7 cellular contexts compared by ENCODE assay signal in genomic region chr17:4215882-4216411, GRCh38. TPM values are rescaled to one million over a fixed set of nuclear protein-coding genes. Genes with fewer than 3 reads are reported as not detected.
DNase-seq lines count a peak whose midpoint lies in the region; ATAC-seq and TF ChIP-seq lines count a peak whose summit lies in the region.

No MANE protein-coding gene starts in this region.

- H3K27me3 Mint-ChIP-seq in activated T-helper 1 cell treated with anti-CD3 and anti-CD28 coated beads, Interleukin-12 subunit alpha, Interleukin-12 subunit beta, Interleukin-2, Interleukin-4 antibody, amounts not matched to agents 30 ng/mL and 10 ng/mL and 1 ng/mL, durations not matched to agents 14 hours and 24 hours and 36 hours (ENCODE audit: insufficient read depth): no peaks in the 10 kb centered on the region

- H3K79me2 ChIP-seq in trophoblast cell (ENCODE audit: control insufficient read depth, insufficient read depth, low read length, poor library complexity): peaks cover 2% of the 10 kb centered on the region

- peaks cover 0 to 2% of the 10 kb centered on the region in 2 experiments for H3K4me1 ChIP-seq in trophoblast cell (ENCODE audit: control insufficient read depth in 1 of 2, insufficient read depth in 2 of 2, low read length in 2 of 2)

- H3K27ac Mint-ChIP-seq in activated T-helper 1 cell treated with anti-CD3 and anti-CD28 coated beads, Interleukin-12 subunit alpha, Interleukin-12 subunit beta, Interleukin-2, Interleukin-4 antibody, amounts not matched to agents 30 ng/mL and 10 ng/mL and 1 ng/mL, durations not matched to agents 14 hours and 24 hours and 36 hours: peak overlapping the region; percentile 15

- POLR2A ChIA-PET in GM10248 (lab: Yijun Ruan, JAX): interaction anchor here (0.7 kb wide), 1 partner anchor 198 kb away, joined by 8 read pairs; no protein-coding TSS in a partner anchor

- H3K4me3 Mint-ChIP-seq in activated T-helper 1 cell treated with anti-CD3 and anti-CD28 coated beads, Interleukin-12 subunit alpha, Interleukin-12 subunit beta, Interleukin-2, Interleukin-4 antibody, amounts not matched to agents 30 ng/mL and 10 ng/mL and 1 ng/mL, durations not matched to agents 14 hours and 24 hours and 36 hours: no peak overlapping the region

- no peak overlapping the region for H3K4me3 ChIP-seq in trophoblast cell (ENCODE audit: low read depth, low read length)

- H2AK5ac ChIP-seq in trophoblast cell (ENCODE audit: low read length): peak overlapping the region; percentile 54

- CTCF ChIA-PET in GM10248 (lab: Yijun Ruan, JAX): interaction anchor here (0.8 to 15.8 kb wide), 44 partner anchors 9 to 200 kb away, joined by 3 to 248 read pairs (median 4); no protein-coding TSS in a partner anchor

- H2AFZ ChIP-seq in trophoblast cell (ENCODE audit: insufficient read depth, low read length, poor library complexity): no peak overlapping the region

- H3K36me3 ChIP-seq in trophoblast cell (ENCODE audit: control insufficient read depth in 1 of 2, insufficient read depth in 2 of 2, low read length in 2 of 2): peaks cover 6 to 14% of the 10 kb centered on the region in 2 experiments

- H2BK12ac ChIP-seq in trophoblast cell (ENCODE audit: low read length): peak overlapping the region; percentile 58

- no peak overlapping the region for H3K14ac ChIP-seq in trophoblast cell (ENCODE audit: low read length)

- no peaks in the 10 kb centered on the region for H3K9me3 ChIP-seq in trophoblast cell (ENCODE audit: insufficient read depth, low read depth, low read length)

- H3K27ac ChIP-seq in trophoblast cell (ENCODE audit: low read depth, low read length): no peak overlapping the region

- H3K4ac ChIP-seq in trophoblast cell (ENCODE audit: low read depth, low read length): no peak overlapping the region

- peak overlapping the region; percentile 21 for H2BK5ac ChIP-seq in trophoblast cell (ENCODE audit: low read depth, low read length, poor library complexity)

- H3K23ac ChIP-seq in trophoblast cell (ENCODE audit: low read length): no peak overlapping the region

- peak; percentile 31 for DNase-seq in GM10248 (ENCODE audit: extremely low spot score)
- DNase-seq in NCI-H128 (lab: John Stamatoyannopoulos, UW; ENCODE audit: unreplicated experiment): peak; percentile 37
- no peak for DNase-seq in activated T-helper 1 cell treated with anti-CD3 and anti-CD28 coated beads, Interleukin-12 subunit alpha, Interleukin-12 subunit beta, Interleukin-2, Interleukin-4 antibody, amounts not matched to agents 30 ng/mL and 10 ng/mL and 1 ng/mL, durations not matched to agents 14 hours and 24 hours and 36 hours (ENCODE audit: low spot score)
- no peak for DNase-seq in trophoblast cell
- DNase-seq in hypothalamus (lab: John Stamatoyannopoulos, UW): no peak
- no peak for DNase-seq in HCEC 1CT

- TF ChIP-seq CTCF in GM10248 (IDR thresholded peaks at IDR 0.05; ENCODE audit: control extremely low read depth, extremely low read depth, low read depth, missing control alignments): no peak

- no peaks in the 10 kb centered on the region for H3K27me3 ChIP-seq in trophoblast cell (ENCODE audit: insufficient read depth, low read length)

- peak overlapping the region; percentile 53 for H3K18ac ChIP-seq in trophoblast cell (ENCODE audit: low read length)

- H4K8ac ChIP-seq in trophoblast cell (ENCODE audit: low read depth, low read length): no peak overlapping the region

- H4K91ac ChIP-seq in trophoblast cell (ENCODE audit: low read depth, low read length): peak overlapping the region; percentile 24

- WGBS in trophoblast cell (ENCODE audit: extremely low coverage, insufficient coverage, insufficient read length): no CpG with 5 or more reads among the region's 6 CpGs

- H3K9ac ChIP-seq in trophoblast cell (ENCODE audit: low read length): no peak overlapping the region

- no peak overlapping the region for H3K4me2 ChIP-seq in trophoblast cell (ENCODE audit: low read length)

- H3K79me1 ChIP-seq in trophoblast cell (ENCODE audit: low read length): peaks cover 6% of the 10 kb centered on the region

- intact Hi-C loops in activated T-helper 1 cell treated with anti-CD3 and anti-CD28 coated beads, Interleukin-12 subunit alpha, Interleukin-12 subunit beta, Interleukin-2, Interleukin-4 antibody, amounts not matched to agents 30 ng/mL and 10 ng/mL and 1 ng/mL, durations not matched to agents 14 hours and 24 hours and 36 hours (cut with micrococcal nuclease): loop anchor here (1.0 to 10.0 kb wide), 5 partner anchors 47 to 349 kb away; partner anchors contain the start of genes ANKFY1, GGT6 and UBE2G1

- H2BK120ac ChIP-seq in trophoblast cell (ENCODE audit: insufficient read depth, low read length, poor library complexity): no peak overlapping the region

- peak overlapping the region; percentile 18 for H4K12ac ChIP-seq in trophoblast cell (ENCODE audit: low read depth, low read length)

- peaks cover 21% of the 10 kb centered on the region for H3K4me1 Mint-ChIP-seq in activated T-helper 1 cell treated with anti-CD3 and anti-CD28 coated beads, Interleukin-12 subunit alpha, Interleukin-12 subunit beta, Interleukin-2, Interleukin-4 antibody, amounts not matched to agents 30 ng/mL and 10 ng/mL and 1 ng/mL, durations not matched to agents 14 hours and 24 hours and 36 hours (ENCODE audit: low read depth)

- H3K36me3 Mint-ChIP-seq in activated T-helper 1 cell treated with anti-CD3 and anti-CD28 coated beads, Interleukin-12 subunit alpha, Interleukin-12 subunit beta, Interleukin-2, Interleukin-4 antibody, amounts not matched to agents 30 ng/mL and 10 ng/mL and 1 ng/mL, durations not matched to agents 14 hours and 24 hours and 36 hours (ENCODE audit: low read depth): peaks cover 22% of the 10 kb centered on the region

- no peak for ATAC-seq in HG02798 (IDR thresholded peaks at IDR 0.05; ENCODE audit: poor library complexity, unreplicated experiment)

- no peaks in the 10 kb centered on the region for H3K9me3 Mint-ChIP-seq in activated T-helper 1 cell treated with anti-CD3 and anti-CD28 coated beads, Interleukin-12 subunit alpha, Interleukin-12 subunit beta, Interleukin-2, Interleukin-4 antibody, amounts not matched to agents 30 ng/mL and 10 ng/mL and 1 ng/mL, durations not matched to agents 14 hours and 24 hours and 36 hours

RNA-seq across cellular contexts. Expression of gene ANKFY1, which starts 47.8 kb away (rescaled TPM):
- total RNA-seq in activated T-helper 1 cell treated with anti-CD3 and anti-CD28 coated beads, Interleukin-12 subunit alpha, Interleukin-12 subunit beta, Interleukin-2, Interleukin-4 antibody, amounts not matched to agents 30 ng/mL and 10 ng/mL and 1 ng/mL, durations not matched to agents 14 hours and 24 hours and 36 hours: 53.8 and 60.1 TPM in 2 replicates
- polyA plus RNA-seq in trophoblast cell (2013): 20.7 and 20.8 TPM in 2 replicates

Comparison
In these comparisons a context has a peak if more than half of its experiments do, and no peak if none do; other contexts are left out.
1. DNase-seq: peak in GM10248 (single experiment) and NCI-H128 (single experiment); none in activated T-helper 1 cell treated with anti-CD3 and anti-CD28 coated beads, Interleukin-12 subunit alpha, Interleukin-12 subunit beta, Interleukin-2, Interleukin-4 antibody, amounts not matched to agents 30 ng/mL and 10 ng/mL and 1 ng/mL, durations not matched to agents 14 hours and 24 hours and 36 hours (single experiment), trophoblast cell (0 of 2), hypothalamus (0 of 51) and HCEC 1CT (single experiment).